Comparison of ENCODE assay signal across 16 cellular contexts in the genomic region with DNA sequence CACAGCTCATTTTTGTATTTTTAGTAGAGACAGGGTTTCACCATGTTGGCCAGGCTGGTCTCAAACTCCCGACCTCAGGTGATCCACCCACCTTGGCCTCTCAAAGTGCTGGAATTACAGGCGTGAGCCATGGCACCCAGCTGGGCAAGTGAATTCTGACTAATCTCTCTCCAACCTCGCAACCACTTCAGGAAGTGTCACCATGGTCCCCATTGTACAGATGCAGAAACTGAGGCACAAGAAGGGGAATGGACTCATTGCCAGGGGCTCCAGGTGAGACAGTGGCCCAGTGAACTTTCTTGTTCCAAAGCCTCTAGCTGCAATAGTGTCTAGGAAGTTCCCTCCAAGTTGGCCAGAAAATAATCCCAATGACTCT. TPM values are rescaled to one million over a fixed set of nuclear protein-coding genes. Genes with fewer than 3 reads are reported as not detected.
DNase-seq lines count a peak whose midpoint lies in the region; ATAC-seq, FAIRE-seq and TF ChIP-seq lines count a peak whose summit lies in the region.
"Not testable (repeated sequence)": the region's sequence is repeated elsewhere in the genome, so short reads cannot be mapped to it uniquely, and the experiment has no call there.
"Had no signal": no experiment of that assay in that cellular context is flagged by ENCODE, and none has a peak within 500 bp of the region (broad histone marks: within the 10 kb centered on the region; RNA-seq: fewer than 3 reads in every experiment).

No MANE protein-coding gene starts in this region.

- not testable (repeated sequence) for H4K20me1 ChIP-seq in GM12878 (ENCODE audit: control insufficient read depth, insufficient read depth); HepG2 (ENCODE audit: insufficient read depth, low read length)

- not testable (repeated sequence) for TF ChIP-seq RAD21 in GM12878 (IDR thresholded peaks at IDR 0.05; ENCODE audit: insufficient read depth, low read depth, low read length); HepG2 (CRISPR knock-in tag; IDR thresholded peaks at IDR 0.05)

- not testable (repeated sequence) for H3K9me3 Mint-ChIP-seq in CD14-positive monocyte; activated T-cell treated with anti-CD3 and anti-CD28 coated beads, Interleukin-2, amount 50 U/mL, for 72 hours

- H3K4me1 ChIP-seq in GM12878 (ENCODE audit: control insufficient read depth, insufficient read depth, low read length): not testable (repeated sequence)
- H3K4me1 ChIP-seq in HepG2 (ENCODE audit: insufficient read depth, low read length) (peaks cover 52% of the 10 kb centered on the region), sigmoid colon (peaks cover 0 to 39% (median 30%) of the 10 kb centered on the region in 4 donors)

- POLR2A ChIA-PET in GM12878 (lab: Charles Lee) (interaction anchor here (0.6 to 1.4 kb wide), 3 partner anchors 12 to 232 kb away, joined by 3 to 6 read pairs (median 5); no protein-coding TSS in a partner anchor), HepG2 (lab: Yijun Ruan, JAX) (interaction anchor here (1.1 to 4.3 kb wide), 4 partner anchors 9 to 346 kb away, joined by 3 to 45 read pairs (median 4); a partner anchor contains a TSS)

- not testable (repeated sequence) for H2AFZ ChIP-seq in GM12878 (ENCODE audit: control insufficient read depth, low read depth, low read length); HepG2 (ENCODE audit: low read length)

- not testable (repeated sequence) for FAIRE-seq in GM12878 (lab: Jason Lieb, UNC); HepG2 (lab: Jason Lieb, UNC)

- not testable (repeated sequence) for H3K4me3 ChIP-seq in GM12878, sigmoid colon
- peak overlapping the region in 1 of 3 experiments; percentile 16; a peak in 1 of 6 replicates for H3K4me3 ChIP-seq in HepG2 (replicated peaks in 1 of 3; ENCODE audit: insufficient read depth in 1 of 3, low read depth in 2 of 3, low read length in 3 of 3)

- not testable (repeated sequence) for TF ChIP-seq POLR2A in GM12878 (IDR thresholded peaks at IDR 0.05; ENCODE audit: low read depth, low read length); HepG2 (IDR thresholded peaks at IDR 0.05; ENCODE audit: insufficient read depth in 1 of 2, low read depth in 2 of 2, low read length in 2 of 2); sigmoid colon (IDR thresholded peaks at IDR 0.05)

- WGBS in GM12878 (ENCODE audit: insufficient coverage, insufficient replicate concordance, low lambda C conversion rate, missing lambda C conversion rate): 67% methylated on average over 3 of the region's 3 CpGs
- WGBS in HepG2 (ENCODE audit: low lambda C conversion rate): 49% methylated on average over 3 of the region's 3 CpGs
- WGBS in sigmoid colon, 2 donors: 82 to 97% methylated on average over 3 of the region's 3 CpGs

- SMC1A ChIA-PET in GM12878 (lab: Charles Lee; ENCODE audit: uncharacterized antibody, unreplicated experiment): interaction anchor here (1.0 to 1.2 kb wide), 3 partner anchors 12 to 351 kb away, joined by 3 to 4 read pairs (median 3); a partner anchor contains a TSS

- not testable (repeated sequence) for DNase-seq in CD14-positive monocyte (ENCODE audit: low spot score); activated T-cell treated with anti-CD3 and anti-CD28 coated beads, Interleukin-2, amount 50 U/mL, for 72 hours; GM12878 (ENCODE audit: low read depth, low spot score); epithelial cell of prostate (ENCODE audit: low read depth, low spot score); HepG2 (ENCODE audit: low spot score); sigmoid colon
- peak; percentile 43 for DNase-seq in RKO (ENCODE audit: low spot score)

- H3K27me3 ChIP-seq in GM12878 (replicated peaks in 1 of 2; ENCODE audit: control insufficient read depth in 2 of 2, insufficient read depth in 2 of 2, low read length in 1 of 2); HepG2 (ENCODE audit: control insufficient read depth in 1 of 2, insufficient read depth in 2 of 2, low read length in 2 of 2); sigmoid colon: not testable (repeated sequence)

- peaks cover 19 to 40% of the 10 kb centered on the region in 2 donors for H3K36me3 Mint-ChIP-seq in CD14-positive monocyte
- not testable (repeated sequence) for H3K36me3 Mint-ChIP-seq in activated T-cell treated with anti-CD3 and anti-CD28 coated beads, Interleukin-2, amount 50 U/mL, for 72 hours (ENCODE audit: insufficient read depth in 2 of 2)

- BruUV-seq in GM12878 (replicated peaks; lab: Mats Ljungman, UMichigan); HepG2 (replicated peaks; lab: Mats Ljungman, UMichigan): not testable (repeated sequence)

- not testable (repeated sequence) for H3K4me3 Mint-ChIP-seq in CD14-positive monocyte
- peak overlapping the region; percentile 41 to 57 for H3K4me3 Mint-ChIP-seq in activated T-cell treated with anti-CD3 and anti-CD28 coated beads, Interleukin-2, amount 50 U/mL, for 72 hours

- CTCF ChIA-PET in GM12878 (lab: Yijun Ruan, JAX): interaction anchor here (1.3 to 4.0 kb wide), 3 partner anchors 12 to 66 kb away, joined by 5 to 26 read pairs (median 22); no protein-coding TSS in a partner anchor
- CTCF ChIA-PET in HepG2 (lab: Yijun Ruan, JAX; ENCODE audit: low intra/inter-chr PET ratio, low total read pairs): interaction anchor here (2.2 kb wide), 1 partner anchor 13 kb away, joined by 7 read pairs; no protein-coding TSS in a partner anchor

- not testable (repeated sequence) for H3K27ac ChIP-seq in GM12878 (ENCODE audit: control insufficient read depth, insufficient read depth)
- peak overlapping the region; percentile 98 for H3K27ac ChIP-seq in epithelial cell of prostate
- H3K27ac ChIP-seq in HepG2 (ENCODE audit: extremely low read length, insufficient read depth, low read length): peak overlapping the region; percentile 93
- H3K27ac ChIP-seq in sigmoid colon: peak overlapping the region; percentile 45 to 65 (median 61)
- peak overlapping the region; percentile 96 for H3K27ac ChIP-seq in temporal lobe (ENCODE audit: low read depth, low read length)

- in situ Hi-C loops in GM12878 (cut with MboI); HepG2 (cut with HindIII; ENCODE audit: extremely low pct_ligation_motif_present, low pct_unique_long_range_greater_than_20kb): not testable (repeated sequence)

- H3K27me3 Mint-ChIP-seq in CD14-positive monocyte (ENCODE audit: low read depth in 3 of 3); activated T-cell treated with anti-CD3 and anti-CD28 coated beads, Interleukin-2, amount 50 U/mL, for 72 hours (ENCODE audit: low read depth): not testable (repeated sequence)

- H3K9me3 ChIP-seq in GM12878 (replicated peaks; ENCODE audit: control insufficient read depth, insufficient read depth, low read length); HepG2 (ENCODE audit: low read length); sigmoid colon: not testable (repeated sequence)

- H3K36me3 ChIP-seq in GM12878 (ENCODE audit: control insufficient read depth in 2 of 2, insufficient read depth in 2 of 2, low read length in 1 of 2); HepG2 (replicated peaks in 1 of 2; ENCODE audit: control insufficient read depth in 1 of 2, insufficient read depth in 2 of 2, low read length in 2 of 2): not testable (repeated sequence)
- peaks cover 0 to 16% (median 0%) of the 10 kb centered on the region in 4 donors for H3K36me3 ChIP-seq in sigmoid colon

- RAD21 ChIA-PET in GM12878 (lab: Charles Lee; ENCODE audit: unreplicated experiment): not testable (repeated sequence)

- peaks cover 53% of the 10 kb centered on the region for H3K4me1 Mint-ChIP-seq in CD14-positive monocyte
- peaks cover 48% of the 10 kb centered on the region for H3K4me1 Mint-ChIP-seq in activated T-cell treated with anti-CD3 and anti-CD28 coated beads, Interleukin-2, amount 50 U/mL, for 72 hours (ENCODE audit: low read depth)

- TF ChIP-seq EP300 in GM12878 (IDR thresholded peaks at IDR 0.05; ENCODE audit: borderline replicate concordance in 1 of 2, control insufficient read depth in 1 of 2, low read depth in 2 of 2, low read length in 2 of 2); HepG2 (IDR thresholded peaks at IDR 0.05; ENCODE audit: low read depth in 2 of 2, low read length in 2 of 2); HepG2 (CRISPR knock-in tag; IDR thresholded peaks at IDR 0.05; ENCODE audit: borderline replicate concordance); sigmoid colon (IDR thresholded peaks at IDR 0.05): not testable (repeated sequence)

- H3K4me2 ChIP-seq in GM12878 (ENCODE audit: control insufficient read depth, insufficient read depth): peak overlapping the region; percentile 22; the same call in 1 of the 2 replicates
- peak overlapping the region; percentile 61 for H3K4me2 ChIP-seq in HepG2 (ENCODE audit: low read depth, low read length)

- not testable (repeated sequence) for ATAC-seq in activated T-cell treated with anti-CD3 and anti-CD28 coated beads, Interleukin-2, amount 50 U/mL, for 72 hours (replicated peaks in 1 of 2); GM12878; HepG2

- H3K79me2 ChIP-seq in GM12878 (ENCODE audit: control insufficient read depth, insufficient read depth, low read length) (peaks cover 39% of the 10 kb centered on the region), HepG2 (ENCODE audit: insufficient read depth, low read length) (peaks cover 20% of the 10 kb centered on the region)

- intact Hi-C loops in CD14-positive monocyte (cut with micrococcal nuclease); GM12878 (cut with micrococcal nuclease; ENCODE audit: unreplicated experiment); HepG2 (cut with micrococcal nuclease; ENCODE audit: unreplicated experiment); sigmoid colon (cut with DNase I): not testable (repeated sequence)

- not testable (repeated sequence) for H3K9ac ChIP-seq in GM12878 (ENCODE audit: control insufficient read depth, insufficient read depth, low read length)
- H3K9ac ChIP-seq in HepG2 (ENCODE audit: insufficient read depth, low read depth, low read length): peak overlapping the region; percentile 72

- not testable (repeated sequence) for TF ChIP-seq CTCF in CD14-positive monocyte (IDR thresholded peaks at IDR 0.05); GM12878 (IDR thresholded peaks at IDR 0.05 in 2 of 3, conservative IDR thresholded peaks at IDR 0.05 in 1 of 3; ENCODE audit: control insufficient read depth in 2 of 3, extremely low read depth in 1 of 3, insufficient read depth in 1 of 3, low read depth in 3 of 3, low read length in 3 of 3); HepG2 (CRISPR knock-in tag; IDR thresholded peaks at IDR 0.05); sigmoid colon (IDR thresholded peaks at IDR 0.05)

- H3K27ac Mint-ChIP-seq in CD14-positive monocyte: peak overlapping the region in 4 of 7 donors; percentile 30 to 72 (median 42)
- H3K27ac Mint-ChIP-seq in activated T-cell treated with anti-CD3 and anti-CD28 coated beads, Interleukin-2, amount 50 U/mL, for 72 hours: peak overlapping the region; percentile 64

RNA-seq across cellular contexts. Expression of a gene that starts 2.9 kb away (rescaled TPM):
- polyA plus RNA-seq in CD14-positive monocyte (100 to 1,000 TPM; 141 to 158 TPM), GM12878 (2011; rRNA removed) (14.9 and 32.6 TPM in 2 replicates), GM12878 (2014; fragmentation: Illumina TruSeq; extraction: Trizol) (18.2 and 44.1 TPM in 2 replicates), GM12878 (2014; fragmentation: Nextera tagmentation; extraction: Ambion mirVana) (1 to 10 TPM; 1.4 to 8.6 TPM), GM12878 (2014; rRNA removed) (136 and 139 TPM in 2 replicates), GM12878 (2016; fragmentation: Nextera tagmentation; extraction: Ambion mirVana) (100 to 1,000 TPM; 101 to 114 TPM), HepG2 (2011; rRNA removed) (43.8 and 49.1 TPM in 2 replicates), sigmoid colon (100 to 1,000 TPM; 103 to 122 (median 115) TPM)
- 10 to 100 TPM; 56.5 to 63.6 TPM for total RNA-seq in activated T-cell treated with anti-CD3 and anti-CD28 coated beads, Interleukin-2, amount 50 U/mL, for 72 hours
- 26.8 and 30.3 TPM in 2 replicates for total RNA-seq in GM12878 (2013; cell fraction: nucleolus; rRNA removed)
- total RNA-seq in GM12878 (2014; rRNA removed) (74.9 and 89.3 TPM in 2 replicates), GM12878 (2014; rRNA removed; fragmentation: Illumina TruSeq; extraction: Trizol) (37.4 and 41.5 TPM in 2 replicates), GM12878 (2021) (132 TPM in 2 replicates), HepG2 (2016; rRNA removed; fragmentation: Illumina TruSeq; extraction: Trizol) (33.8 and 36.7 TPM in 2 replicates), sigmoid colon (10 to 100 TPM; 27.8 to 54.6 (median 47.2) TPM), temporal lobe (25.8 TPM)
- polyA plus RNA-seq in GM12878 (2011; ENCODE audit: low read depth): 26.0 TPM
- 54.2 and 80.4 TPM in 2 replicates for polyA plus RNA-seq in GM12878 (2011; cell fraction: cytosol; rRNA removed)
- 63.6 and 66.2 TPM in 2 replicates for polyA plus RNA-seq in GM12878 (2011; cell fraction: nucleus; rRNA removed)
- 74.7 and 91.6 TPM in 2 replicates for polyA plus RNA-seq in GM12878 (2012)
- 25.2 and 56.2 TPM in 2 replicates for polyA minus RNA-seq in GM12878 (2011; rRNA and poly(A)+ RNA removed)
- polyA minus RNA-seq in GM12878 (2011; cell fraction: cytosol; rRNA and poly(A)+ RNA removed): 20.8 and 36.4 TPM in 2 replicates
- 18.1 and 28.7 TPM in 2 replicates for polyA minus RNA-seq in GM12878 (2011; cell fraction: nucleus; rRNA and poly(A)+ RNA removed)
- total RNA-seq in HepG2 (2016; cell fraction: cytosol; rRNA removed; fragmentation: Illumina TruSeq; extraction: Trizol; ENCODE audit: low read depth): 28.7 and 30.6 TPM in 2 replicates
- 31.6 and 33.6 TPM in 2 replicates for total RNA-seq in HepG2 (2016; cell fraction: insoluble cytoplasmic fraction; rRNA removed; fragmentation: Illumina TruSeq; extraction: Trizol)
- total RNA-seq in HepG2 (2016; cell fraction: membrane; rRNA removed; fragmentation: Illumina TruSeq; extraction: Trizol): 36.0 and 41.5 TPM in 2 replicates
- 18.4 and 23.5 TPM in 2 replicates for total RNA-seq in HepG2 (2016; cell fraction: nucleus; rRNA removed; fragmentation: Illumina TruSeq; extraction: Trizol)
- 33.3 and 59.8 TPM in 2 replicates for polyA plus RNA-seq in HepG2 (2011; cell fraction: cytosol; rRNA removed)
- 74.2 and 74.7 TPM in 2 replicates for polyA plus RNA-seq in HepG2 (2011; cell fraction: nucleus; rRNA removed)
- 26.9 and 37.3 TPM in 2 replicates for polyA plus RNA-seq in HepG2 (2012)
- polyA plus RNA-seq in HepG2 (2016; cell fraction: cytosol; fragmentation: Illumina TruSeq; extraction: Trizol; ENCODE audit: low read depth): 48.8 and 52.7 TPM in 2 replicates
- polyA plus RNA-seq in HepG2 (2016; cell fraction: insoluble cytoplasmic fraction; fragmentation: Illumina TruSeq; extraction: Trizol; ENCODE audit: low read depth): 50.4 and 56.4 TPM in 2 replicates
- 55.3 and 57.7 TPM in 2 replicates for polyA plus RNA-seq in HepG2 (2016; cell fraction: membrane; fragmentation: Illumina TruSeq; extraction: Trizol; ENCODE audit: low read depth)
- polyA plus RNA-seq in HepG2 (2016; cell fraction: nucleus; fragmentation: Illumina TruSeq; extraction: Trizol; ENCODE audit: insufficient read depth, low read depth): 47.8 and 49.3 TPM in 2 replicates
- polyA minus RNA-seq in HepG2 (2011; rRNA and poly(A)+ RNA removed; ENCODE audit: low replicate concordance): 83.1 and 129 TPM in 2 replicates
- polyA minus RNA-seq in HepG2 (2011; cell fraction: cytosol; rRNA and poly(A)+ RNA removed): 36.2 and 38.6 TPM in 2 replicates
- 19.7 and 23.1 TPM in 2 replicates for polyA minus RNA-seq in HepG2 (2011; cell fraction: nucleus; rRNA and poly(A)+ RNA removed)

RNA-seq across cellular contexts. Expression of a gene that starts 38.2 kb away (rescaled TPM):
- polyA plus RNA-seq in CD14-positive monocyte: 10 to 100 TPM; 27.1 to 27.6 TPM
- 1 to 10 TPM; 3.5 to 4.4 TPM for total RNA-seq in activated T-cell treated with anti-CD3 and anti-CD28 coated beads, Interleukin-2, amount 50 U/mL, for 72 hours
- total RNA-seq in GM12878 (2013; cell fraction: nucleolus; rRNA removed): 9.5 and 10.5 TPM in 2 replicates
- 1.3 and 2.3 TPM in 2 replicates for total RNA-seq in GM12878 (2014; rRNA removed)
- 0.55 and 0.72 TPM in 2 replicates for total RNA-seq in GM12878 (2014; rRNA removed; fragmentation: Illumina TruSeq; extraction: Trizol)
- total RNA-seq in GM12878 (2021): 2.3 and 2.8 TPM in 2 replicates
- polyA plus RNA-seq in GM12878 (2011; ENCODE audit: low read depth): 1.2 TPM
- 0.79 and 1.8 TPM in 2 replicates for polyA plus RNA-seq in GM12878 (2011; rRNA removed)
- 2.8 and 4.1 TPM in 2 replicates for polyA plus RNA-seq in GM12878 (2011; cell fraction: cytosol; rRNA removed)
- polyA plus RNA-seq in GM12878 (2011; cell fraction: nucleus; rRNA removed): 8.1 and 9.0 TPM in 2 replicates
- 3.9 and 4.0 TPM in 2 replicates for polyA plus RNA-seq in GM12878 (2012)
- 0.35 and 0.68 TPM in 2 replicates for polyA plus RNA-seq in GM12878 (2014; fragmentation: Illumina TruSeq; extraction: Trizol)
- under 1 TPM; 0.11 to 0.31 TPM for polyA plus RNA-seq in GM12878 (2014; fragmentation: Nextera tagmentation; extraction: Ambion mirVana)
- 1.7 and 2.6 TPM in 2 replicates for polyA plus RNA-seq in GM12878 (2014; rRNA removed)
- 1 to 10 TPM; 1.0 to 1.4 TPM for polyA plus RNA-seq in GM12878 (2016; fragmentation: Nextera tagmentation; extraction: Ambion mirVana)
- polyA minus RNA-seq in GM12878 (2011; rRNA and poly(A)+ RNA removed): 0.88 and 2.7 TPM in 2 replicates
- 1.5 and 2.3 TPM in 2 replicates for polyA minus RNA-seq in GM12878 (2011; cell fraction: cytosol; rRNA and poly(A)+ RNA removed)
- polyA minus RNA-seq in GM12878 (2011; cell fraction: nucleus; rRNA and poly(A)+ RNA removed): 1.2 and 3.1 TPM in 2 replicates
- 1.7 and 4.1 TPM in 2 replicates for total RNA-seq in HepG2 (2016; rRNA removed; fragmentation: Illumina TruSeq; extraction: Trizol)
- total RNA-seq in HepG2 (2016; cell fraction: cytosol; rRNA removed; fragmentation: Illumina TruSeq; extraction: Trizol; ENCODE audit: low read depth): 0.71 and 0.79 TPM in 2 replicates
- 1.7 and 4.7 TPM in 2 replicates for total RNA-seq in HepG2 (2016; cell fraction: insoluble cytoplasmic fraction; rRNA removed; fragmentation: Illumina TruSeq; extraction: Trizol)
- 1.8 and 2.2 TPM in 2 replicates for total RNA-seq in HepG2 (2016; cell fraction: membrane; rRNA removed; fragmentation: Illumina TruSeq; extraction: Trizol)
- total RNA-seq in HepG2 (2016; cell fraction: nucleus; rRNA removed; fragmentation: Illumina TruSeq; extraction: Trizol): 4.2 and 7.1 TPM in 2 replicates
- 8.7 and 8.8 TPM in 2 replicates for polyA plus RNA-seq in HepG2 (2011; rRNA removed)
- 5.6 and 8.5 TPM in 2 replicates for polyA plus RNA-seq in HepG2 (2011; cell fraction: cytosol; rRNA removed)
- 30.2 and 36.7 TPM in 2 replicates for polyA plus RNA-seq in HepG2 (2011; cell fraction: nucleus; rRNA removed)
- 4.1 and 6.3 TPM in 2 replicates for polyA plus RNA-seq in HepG2 (2012)
- 0.52 and 0.53 TPM in 2 replicates for polyA plus RNA-seq in HepG2 (2016; cell fraction: cytosol; fragmentation: Illumina TruSeq; extraction: Trizol; ENCODE audit: low read depth)
- polyA plus RNA-seq in HepG2 (2016; cell fraction: insoluble cytoplasmic fraction; fragmentation: Illumina TruSeq; extraction: Trizol; ENCODE audit: low read depth): 1.3 and 1.7 TPM in 2 replicates
- 0.94 and 1.2 TPM in 2 replicates for polyA plus RNA-seq in HepG2 (2016; cell fraction: membrane; fragmentation: Illumina TruSeq; extraction: Trizol; ENCODE audit: low read depth)
- polyA plus RNA-seq in HepG2 (2016; cell fraction: nucleus; fragmentation: Illumina TruSeq; extraction: Trizol; ENCODE audit: insufficient read depth, low read depth): 9.9 and 10.8 TPM in 2 replicates
- polyA minus RNA-seq in HepG2 (2011; rRNA and poly(A)+ RNA removed; ENCODE audit: low replicate concordance): 1.1 and 18.4 TPM in 2 replicates
- polyA minus RNA-seq in HepG2 (2011; cell fraction: cytosol; rRNA and poly(A)+ RNA removed): 7.5 and 11.5 TPM in 2 replicates
- 5.5 and 9.3 TPM in 2 replicates for polyA minus RNA-seq in HepG2 (2011; cell fraction: nucleus; rRNA and poly(A)+ RNA removed)
- total RNA-seq in sigmoid colon: 10 to 100 TPM; 13.2 to 23.8 (median 15.9) TPM
- polyA plus RNA-seq in sigmoid colon: 1 to 10 TPM in 2 of 3 donors, under 1 TPM in 1; 0.69 to 8.8 (median 3.6) TPM
- 13.8 TPM for total RNA-seq in temporal lobe

RNA-seq across cellular contexts. Expression of a gene that starts 46.9 kb away (rescaled TPM):
- polyA plus RNA-seq in CD14-positive monocyte: 10 to 100 TPM; 66.8 to 68.8 TPM
- total RNA-seq in activated T-cell treated with anti-CD3 and anti-CD28 coated beads, Interleukin-2, amount 50 U/mL, for 72 hours: 10 to 100 TPM; 38.3 to 46.3 TPM
- total RNA-seq in GM12878 (2013; cell fraction: nucleolus; rRNA removed): 46.9 and 53.4 TPM in 2 replicates
- 24.4 and 30.4 TPM in 2 replicates for total RNA-seq in GM12878 (2014; rRNA removed)
- total RNA-seq in GM12878 (2014; rRNA removed; fragmentation: Illumina TruSeq; extraction: Trizol): 16.4 and 17.0 TPM in 2 replicates
- total RNA-seq in GM12878 (2021): 40.5 and 44.7 TPM in 2 replicates
- 14.5 TPM for polyA plus RNA-seq in GM12878 (2011; ENCODE audit: low read depth)
- polyA plus RNA-seq in GM12878 (2011; rRNA removed): 40.4 and 78.8 TPM in 2 replicates
- 61.6 and 90.8 TPM in 2 replicates for polyA plus RNA-seq in GM12878 (2011; cell fraction: cytosol; rRNA removed)
- 168 and 200 TPM in 2 replicates for polyA plus RNA-seq in GM12878 (2011; cell fraction: nucleus; rRNA removed)
- polyA plus RNA-seq in GM12878 (2012): 23.4 and 37.5 TPM in 2 replicates
- 31.4 and 35.7 TPM in 2 replicates for polyA plus RNA-seq in GM12878 (2014; fragmentation: Illumina TruSeq; extraction: Trizol)
- 1 to 10 TPM; 1.2 to 3.5 TPM for polyA plus RNA-seq in GM12878 (2014; fragmentation: Nextera tagmentation; extraction: Ambion mirVana)
- polyA plus RNA-seq in GM12878 (2014; rRNA removed): 41.8 and 44.3 TPM in 2 replicates
- polyA plus RNA-seq in GM12878 (2016; fragmentation: Nextera tagmentation; extraction: Ambion mirVana): 10 to 100 TPM; 22.3 to 29.2 TPM
- polyA minus RNA-seq in GM12878 (2011; rRNA and poly(A)+ RNA removed): 54.4 and 74.8 TPM in 2 replicates
- polyA minus RNA-seq in GM12878 (2011; cell fraction: cytosol; rRNA and poly(A)+ RNA removed): 23.5 and 29.9 TPM in 2 replicates
- 17.7 and 32.1 TPM in 2 replicates for polyA minus RNA-seq in GM12878 (2011; cell fraction: nucleus; rRNA and poly(A)+ RNA removed)
- 33.3 and 58.0 TPM in 2 replicates for total RNA-seq in HepG2 (2016; rRNA removed; fragmentation: Illumina TruSeq; extraction: Trizol)
- total RNA-seq in HepG2 (2016; cell fraction: cytosol; rRNA removed; fragmentation: Illumina TruSeq; extraction: Trizol; ENCODE audit: low read depth): 9.3 and 10.3 TPM in 2 replicates
- total RNA-seq in HepG2 (2016; cell fraction: insoluble cytoplasmic fraction; rRNA removed; fragmentation: Illumina TruSeq; extraction: Trizol): 33.6 and 57.7 TPM in 2 replicates
- 32.5 and 35.6 TPM in 2 replicates for total RNA-seq in HepG2 (2016; cell fraction: membrane; rRNA removed; fragmentation: Illumina TruSeq; extraction: Trizol)
- total RNA-seq in HepG2 (2016; cell fraction: nucleus; rRNA removed; fragmentation: Illumina TruSeq; extraction: Trizol): 53.1 and 65.6 TPM in 2 replicates
- 196 and 211 TPM in 2 replicates for polyA plus RNA-seq in HepG2 (2011; rRNA removed)
- 111 and 141 TPM in 2 replicates for polyA plus RNA-seq in HepG2 (2011; cell fraction: cytosol; rRNA removed)
- polyA plus RNA-seq in HepG2 (2011; cell fraction: nucleus; rRNA removed): 153 and 157 TPM in 2 replicates
- polyA plus RNA-seq in HepG2 (2012): 58.7 and 87.4 TPM in 2 replicates
- 9.2 and 9.8 TPM in 2 replicates for polyA plus RNA-seq in HepG2 (2016; cell fraction: cytosol; fragmentation: Illumina TruSeq; extraction: Trizol; ENCODE audit: low read depth)
- 35.7 and 38.2 TPM in 2 replicates for polyA plus RNA-seq in HepG2 (2016; cell fraction: insoluble cytoplasmic fraction; fragmentation: Illumina TruSeq; extraction: Trizol; ENCODE audit: low read depth)
- polyA plus RNA-seq in HepG2 (2016; cell fraction: membrane; fragmentation: Illumina TruSeq; extraction: Trizol; ENCODE audit: low read depth): 23.4 and 28.7 TPM in 2 replicates
- polyA plus RNA-seq in HepG2 (2016; cell fraction: nucleus; fragmentation: Illumina TruSeq; extraction: Trizol; ENCODE audit: insufficient read depth, low read depth): 111 TPM in 2 replicates
- 360 and 644 TPM in 2 replicates for polyA minus RNA-seq in HepG2 (2011; rRNA and poly(A)+ RNA removed; ENCODE audit: low replicate concordance)
- 74.1 and 77.3 TPM in 2 replicates for polyA minus RNA-seq in HepG2 (2011; cell fraction: cytosol; rRNA and poly(A)+ RNA removed)
- 32.0 and 33.2 TPM in 2 replicates for polyA minus RNA-seq in HepG2 (2011; cell fraction: nucleus; rRNA and poly(A)+ RNA removed)
- 10 to 100 TPM; 49.6 to 62.3 (median 53.5) TPM for total RNA-seq in sigmoid colon
- polyA plus RNA-seq in sigmoid colon: 10 to 100 TPM in 2 of 3 donors, 1 to 10 TPM in 1; 7.8 to 59.8 (median 15.5) TPM
- 15.7 TPM for total RNA-seq in temporal lobe

RNA-seq across cellular contexts. Expression of a gene that starts 47.8 kb away (rescaled TPM):
- polyA plus RNA-seq in CD14-positive monocyte (not detected), GM12878 (2011; rRNA removed) (not detected in 2 replicates), GM12878 (2014; fragmentation: Illumina TruSeq; extraction: Trizol) (not detected in 2 replicates), GM12878 (2014; fragmentation: Nextera tagmentation; extraction: Ambion mirVana) (not detected), GM12878 (2014; rRNA removed) (not detected in 2 replicates), GM12878 (2016; fragmentation: Nextera tagmentation; extraction: Ambion mirVana) (not detected), HepG2 (2011; rRNA removed) (not detected in 2 replicates), sigmoid colon (not detected)
- total RNA-seq in activated T-cell treated with anti-CD3 and anti-CD28 coated beads, Interleukin-2, amount 50 U/mL, for 72 hours: not detected
- total RNA-seq in GM12878 (2013; cell fraction: nucleolus; rRNA removed): not detected in 2 replicates
- total RNA-seq in GM12878 (2014; rRNA removed) (not detected in 2 replicates), GM12878 (2014; rRNA removed; fragmentation: Illumina TruSeq; extraction: Trizol) (not detected in 2 replicates), GM12878 (2021) (not detected in 2 replicates), HepG2 (2016; rRNA removed; fragmentation: Illumina TruSeq; extraction: Trizol) (not detected in 2 replicates), sigmoid colon (not detected), temporal lobe (not detected)
- polyA plus RNA-seq in GM12878 (2011; ENCODE audit: low read depth): not detected
- polyA plus RNA-seq in GM12878 (2011; cell fraction: cytosol; rRNA removed): not detected in 2 replicates
- polyA plus RNA-seq in GM12878 (2011; cell fraction: nucleus; rRNA removed): not detected in 2 replicates
- not detected in 2 replicates for polyA plus RNA-seq in GM12878 (2012)
- not detected in 2 replicates for polyA minus RNA-seq in GM12878 (2011; rRNA and poly(A)+ RNA removed)
- polyA minus RNA-seq in GM12878 (2011; cell fraction: cytosol; rRNA and poly(A)+ RNA removed): not detected in 2 replicates
- not detected in 2 replicates for polyA minus RNA-seq in GM12878 (2011; cell fraction: nucleus; rRNA and poly(A)+ RNA removed)
- not detected in 2 replicates for total RNA-seq in HepG2 (2016; cell fraction: cytosol; rRNA removed; fragmentation: Illumina TruSeq; extraction: Trizol; ENCODE audit: low read depth)
- total RNA-seq in HepG2 (2016; cell fraction: insoluble cytoplasmic fraction; rRNA removed; fragmentation: Illumina TruSeq; extraction: Trizol): not detected in 2 replicates
- total RNA-seq in HepG2 (2016; cell fraction: membrane; rRNA removed; fragmentation: Illumina TruSeq; extraction: Trizol): not detected in 2 replicates
- not detected in 2 replicates for total RNA-seq in HepG2 (2016; cell fraction: nucleus; rRNA removed; fragmentation: Illumina TruSeq; extraction: Trizol)
- polyA plus RNA-seq in HepG2 (2011; cell fraction: cytosol; rRNA removed): not detected in 2 replicates
- not detected in 2 replicates for polyA plus RNA-seq in HepG2 (2011; cell fraction: nucleus; rRNA removed)
- polyA plus RNA-seq in HepG2 (2012): not detected in 2 replicates
- polyA plus RNA-seq in HepG2 (2016; cell fraction: cytosol; fragmentation: Illumina TruSeq; extraction: Trizol; ENCODE audit: low read depth): not detected in 2 replicates
- polyA plus RNA-seq in HepG2 (2016; cell fraction: insoluble cytoplasmic fraction; fragmentation: Illumina TruSeq; extraction: Trizol; ENCODE audit: low read depth): not detected in 2 replicates
- not detected in 2 replicates for polyA plus RNA-seq in HepG2 (2016; cell fraction: membrane; fragmentation: Illumina TruSeq; extraction: Trizol; ENCODE audit: low read depth)
- polyA plus RNA-seq in HepG2 (2016; cell fraction: nucleus; fragmentation: Illumina TruSeq; extraction: Trizol; ENCODE audit: insufficient read depth, low read depth): not detected in 2 replicates
- not detected in 2 replicates for polyA minus RNA-seq in HepG2 (2011; rRNA and poly(A)+ RNA removed; ENCODE audit: low replicate concordance)
- not detected in 2 replicates for polyA minus RNA-seq in HepG2 (2011; cell fraction: cytosol; rRNA and poly(A)+ RNA removed)
- not detected in 2 replicates for polyA minus RNA-seq in HepG2 (2011; cell fraction: nucleus; rRNA and poly(A)+ RNA removed)
- total RNA-seq: H7, lower leg skin, mucosa of gallbladder, sciatic nerve, upper lobe of left lung had no signal
- polyA plus RNA-seq: keratinocyte, neural cell, SK-N-SH had no signal
